ENCODE assay signal across 20 cellular contexts in the genomic region with DNA sequence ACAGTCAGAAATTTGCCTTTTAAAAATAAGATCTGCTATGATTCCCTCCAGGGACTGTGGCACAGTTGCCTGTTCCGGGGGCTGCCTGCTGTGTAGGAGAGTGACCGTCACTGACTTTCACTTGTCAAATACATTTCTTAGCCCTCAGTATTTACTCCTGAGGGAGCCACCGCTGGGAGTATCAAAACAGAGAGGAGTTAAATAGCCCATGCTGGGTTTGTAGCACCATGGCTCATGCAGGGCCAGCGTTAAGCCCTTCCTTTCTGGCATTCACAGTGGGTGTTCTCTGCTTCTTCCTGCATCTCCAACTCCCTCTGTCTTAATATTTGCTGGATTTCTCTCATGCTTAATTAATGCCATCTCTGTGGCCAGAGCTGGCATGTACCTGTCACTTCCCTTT.
"Had no signal": no experiment of that assay in that cellular context is flagged by ENCODE, and none has a peak within 500 bp of the region (broad histone marks: within the 10 kb centered on the region; RNA-seq: fewer than 3 reads in every experiment).

No MANE protein-coding gene starts in this region.

- H3K4me1 Mint-ChIP-seq: activated CD8-positive, alpha-beta memory T cell treated with anti-CD3 and anti-CD28 coated beads, Interleukin-2, amount 10 ng/mL, durations not matched to agents 7 days and 5 days; activated naive CD8-positive, alpha-beta T cell treated with anti-CD3 and anti-CD28 coated beads, Interleukin-2, amount 50 U/mL, for 24 hours; naive thymus-derived CD8-positive, alpha-beta T cell; stimulated activated memory B cell treated with anti-CD40 and anti-IgM and Interleukin-4, amounts not matched to agents 10 μg/mL and 1 μg/mL and 100 μg/mL, for 72 hours had no signal

- H3K4me3 ChIP-seq: ovary, thyroid gland had no signal

- H3K36me3 Mint-ChIP-seq: activated CD8-positive, alpha-beta memory T cell treated with anti-CD3 and anti-CD28 coated beads, Interleukin-2, amount 10 ng/mL, durations not matched to agents 7 days and 5 days; naive thymus-derived CD8-positive, alpha-beta T cell; stimulated activated memory B cell treated with anti-CD40 and anti-IgM and Interleukin-4, amounts not matched to agents 10 μg/mL and 1 μg/mL and 100 μg/mL, for 72 hours had no signal

- H3K4me1 ChIP-seq: foreskin keratinocyte, thyroid gland had no signal

- H3K27me3 Mint-ChIP-seq: activated CD8-positive, alpha-beta memory T cell treated with anti-CD3 and anti-CD28 coated beads, Interleukin-2, amount 10 ng/mL, durations not matched to agents 7 days and 5 days; activated naive CD8-positive, alpha-beta T cell treated with anti-CD3 and anti-CD28 coated beads, Interleukin-2, amount 50 U/mL, for 24 hours; naive thymus-derived CD8-positive, alpha-beta T cell; stimulated activated memory B cell treated with anti-CD40 and anti-IgM and Interleukin-4, amounts not matched to agents 10 μg/mL and 1 μg/mL and 100 μg/mL, for 72 hours had no signal

- H3K36me3 ChIP-seq: ovary, thyroid gland had no signal

- H3K27me3 ChIP-seq: foreskin keratinocyte, ovary, thyroid gland had no signal

- H3K9me3 Mint-ChIP-seq: activated naive CD4-positive, alpha-beta T cell treated with anti-CD3 and anti-CD28 coated beads for 36 hours; activated naive CD8-positive, alpha-beta T cell treated with anti-CD3 and anti-CD28 coated beads, Interleukin-2, amount 50 U/mL, for 24 hours; activated T-helper 2 cell treated with anti-CD3 and anti-CD28 coated beads, Interferon-gamma antibody, Interleukin-2, Interleukin-4, amounts not matched to agents 10 μg/mL and 5 μg/mL and 100 μg/mL, durations not matched to agents 14 hours and 24 hours and 36 hours had no signal

- H3K9me3 ChIP-seq: ovary, thyroid gland had no signal

- DNase-seq: activated CD4-positive, alpha-beta T cell treated with anti-CD3 and anti-CD28 coated beads for 1 hour; activated CD4-positive, alpha-beta T cell treated with anti-CD3 and anti-CD28 coated beads, Interleukin-2, amount 50 U/mL, for 48 hours; activated CD8-positive, alpha-beta memory T cell treated with anti-CD3 and anti-CD28 coated beads, Interleukin-2, amount 10 ng/mL, durations not matched to agents 7 days and 5 days; activated naive CD4-positive, alpha-beta T cell treated with anti-CD3 and anti-CD28 coated beads for 36 hours; activated naive CD8-positive, alpha-beta T cell treated with anti-CD3 and anti-CD28 coated beads, Interleukin-2, amount 50 U/mL, for 24 hours; activated T-cell treated with anti-CD3 and anti-CD28 coated beads, Interleukin-2, amount 50 U/mL, for 1 hour; aorta; cortex of kidney; effector memory CD4-positive, alpha-beta T cell; foreskin keratinocyte; mammary epithelial cell; naive thymus-derived CD8-positive, alpha-beta T cell; ovary; T-helper 1 cell; T1000; thyroid gland had no signal

- H3K27ac Mint-ChIP-seq: activated CD8-positive, alpha-beta memory T cell treated with anti-CD3 and anti-CD28 coated beads, Interleukin-2, amount 10 ng/mL, durations not matched to agents 7 days and 5 days; activated naive CD4-positive, alpha-beta T cell treated with anti-CD3 and anti-CD28 coated beads for 36 hours; activated naive CD8-positive, alpha-beta T cell treated with anti-CD3 and anti-CD28 coated beads, Interleukin-2, amount 50 U/mL, for 24 hours; activated T-helper 2 cell treated with anti-CD3 and anti-CD28 coated beads, Interferon-gamma antibody, Interleukin-2, Interleukin-4, amounts not matched to agents 10 μg/mL and 5 μg/mL and 100 μg/mL, durations not matched to agents 14 hours and 24 hours and 36 hours; naive thymus-derived CD8-positive, alpha-beta T cell; stimulated activated memory B cell treated with anti-CD40 and anti-IgM and Interleukin-4, amounts not matched to agents 10 μg/mL and 1 μg/mL and 100 μg/mL, for 72 hours had no signal

- FAIRE-seq: islet of Langerhans, urothelium cell line had no signal

- H3K27ac ChIP-seq: foreskin keratinocyte, ovary, thyroid gland had no signal

- H3K4me3 Mint-ChIP-seq: activated CD8-positive, alpha-beta memory T cell treated with anti-CD3 and anti-CD28 coated beads, Interleukin-2, amount 10 ng/mL, durations not matched to agents 7 days and 5 days; activated naive CD4-positive, alpha-beta T cell treated with anti-CD3 and anti-CD28 coated beads for 36 hours; activated naive CD8-positive, alpha-beta T cell treated with anti-CD3 and anti-CD28 coated beads, Interleukin-2, amount 50 U/mL, for 24 hours; naive thymus-derived CD8-positive, alpha-beta T cell; stimulated activated memory B cell treated with anti-CD40 and anti-IgM and Interleukin-4, amounts not matched to agents 10 μg/mL and 1 μg/mL and 100 μg/mL, for 72 hours had no signal
